Comparison of ENCODE assay signal across 26 cellular contexts in the genomic region with DNA sequence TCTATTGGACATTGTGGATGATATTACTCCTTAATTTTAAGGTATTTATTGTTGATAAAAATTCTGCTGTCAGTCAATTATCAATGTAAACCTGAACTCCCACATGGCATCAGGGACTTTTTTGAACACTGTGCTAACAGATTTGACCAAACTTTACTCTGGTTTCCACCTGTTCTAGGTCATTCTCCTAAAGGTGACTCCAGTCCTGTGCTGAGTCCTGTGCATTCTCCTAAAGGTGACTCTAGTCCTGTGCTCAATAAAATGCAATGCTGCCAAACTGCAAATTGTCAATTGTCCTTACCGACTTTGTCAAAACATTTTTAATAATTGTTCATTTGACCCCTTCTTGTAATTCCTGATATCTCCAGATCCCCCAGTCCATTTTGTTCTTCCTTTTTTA.
DNase-seq lines count a peak whose midpoint lies in the region; ATAC-seq, FAIRE-seq and TF ChIP-seq lines count a peak whose summit lies in the region.
"Had no signal": no experiment of that assay in that cellular context is flagged by ENCODE, and none has a peak within 500 bp of the region (broad histone marks: within the 10 kb centered on the region; RNA-seq: fewer than 3 reads in every experiment).

No MANE protein-coding gene starts in this region.

- H3K23ac ChIP-seq in H1 (ENCODE audit: insufficient read length) (no peak overlapping the region), mesendoderm (ENCODE audit: low read length) (no peak overlapping the region)

- no peaks in the 10 kb centered on the region for H4K20me1 ChIP-seq in GM23338 (replicated peaks; ENCODE audit: insufficient read depth)
- no peaks in the 10 kb centered on the region for H4K20me1 ChIP-seq in H1 (replicated peaks in 1 of 2; ENCODE audit: control insufficient read depth in 1 of 2, insufficient read depth in 2 of 2, low read length in 2 of 2)
- H4K20me1 ChIP-seq: BLaER1 treated with 17β-estradiol and CSF1 and Interleukin-3, amounts not matched to agents 10 nM and 100 nM had no signal

- H3K27me3 ChIP-seq in GM23338 (ENCODE audit: insufficient read depth) (no peaks in the 10 kb centered on the region), HUES64 (ENCODE audit: insufficient read depth, low read length) (no peaks in the 10 kb centered on the region), H1 (replicated peaks in 1 of 4; ENCODE audit: control insufficient read depth in 3 of 4, extremely low read depth in 1 of 4, insufficient read depth in 3 of 4, low read length in 3 of 4) (no peaks in the 10 kb centered on the region), mesendoderm (ENCODE audit: insufficient read depth, low read length, poor library complexity) (no peaks in the 10 kb centered on the region)
- H3K27me3 ChIP-seq: BLaER1 treated with 17β-estradiol and CSF1 and Interleukin-3, amounts not matched to agents 10 nM and 100 nM had no signal

- 0 out of 3 replicates have a peak overlapping the region, but pooled peaks have one; percentile 3 for H3K4me3 Mint-ChIP-seq in GM23338
- H3K4me3 Mint-ChIP-seq in stimulated activated effector memory CD8-positive, alpha-beta T cell treated with anti-CD3 and anti-CD28 coated beads, Interleukin-12 subunit alpha, Interleukin-12 subunit beta, amount 100 ng/mL, for 72 hours, result no peak overlapping the region
- H3K4me3 Mint-ChIP-seq: B cell; CD4-positive, alpha-beta T cell; CD8-positive, alpha-beta T cell had no signal

- H3K9me3 ChIP-seq in HUES64 (ENCODE audit: insufficient read depth, low read depth, low read length), result no peaks in the 10 kb centered on the region
- H3K9me3 ChIP-seq in H1 (ENCODE audit: insufficient read depth in 2 of 2, low read depth in 1 of 2, low read length in 1 of 2), result no peaks in the 10 kb centered on the region
- H3K9me3 ChIP-seq: A549; BLaER1 treated with 17β-estradiol and CSF1 and Interleukin-3, amounts not matched to agents 10 nM and 100 nM had no signal

- no peak overlapping the region for H4K91ac ChIP-seq in H1 (replicated peaks; ENCODE audit: insufficient read length, low read length)

- H2BK120ac ChIP-seq in H1 (replicated peaks; ENCODE audit: low read depth, low read length) (no peak overlapping the region), mesendoderm (ENCODE audit: low read depth, low read length) (no peak overlapping the region)

- H3K4me3 ChIP-seq in GM23338 (no peak overlapping the region), HUES64 (ENCODE audit: low read length) (no peak overlapping the region), H1 (ENCODE audit: extremely low read depth in 1 of 4, insufficient read depth in 2 of 4, low read depth in 3 of 4, low read length in 4 of 4) (no peak overlapping the region), mesendoderm (ENCODE audit: low read length) (no peak overlapping the region)
- H3K4me3 ChIP-seq: A549; BLaER1 treated with 17β-estradiol and CSF1 and Interleukin-3, amounts not matched to agents 10 nM and 100 nM; GM12878 had no signal

- H3K36me3 Mint-ChIP-seq in GM23338 (ENCODE audit: low read depth), result peaks cover 71% of the 10 kb centered on the region
- H3K36me3 Mint-ChIP-seq in stimulated activated effector memory CD8-positive, alpha-beta T cell treated with anti-CD3 and anti-CD28 coated beads, Interleukin-12 subunit alpha, Interleukin-12 subunit beta, amount 100 ng/mL, for 72 hours, result no peaks in the 10 kb centered on the region
- H3K36me3 Mint-ChIP-seq: CD8-positive, alpha-beta T cell had no signal

- H2BK12ac ChIP-seq in H1 (ENCODE audit: low read depth, low read length), result no peak overlapping the region

- TF ChIP-seq EP300 in H1 (IDR thresholded peaks at IDR 0.05; ENCODE audit: borderline replicate concordance in 1 of 2, low read depth in 2 of 2, low read length in 2 of 2), result no peak

- peak; percentile 13; the same call in 2 of the 3 replicates for ATAC-seq in GM23338
- ATAC-seq in stimulated activated effector memory CD8-positive, alpha-beta T cell treated with anti-CD3 and anti-CD28 coated beads, Interleukin-12 subunit alpha, Interleukin-12 subunit beta, amount 100 ng/mL, for 72 hours, result no peak
- ATAC-seq: A549; CD8-positive, alpha-beta T cell; GM12878 had no signal

- TF ChIP-seq RAD21 in H1 (IDR thresholded peaks at IDR 0.05 in 1 of 2, conservative IDR thresholded peaks at IDR 0.05 in 1 of 2; ENCODE audit: low read depth in 2 of 2, low read length in 2 of 2), result no peak

- peak overlapping the region; percentile 74; the same call in 1 of the 2 replicates for H3K27ac Mint-ChIP-seq in GM23338
- H3K27ac Mint-ChIP-seq in stimulated activated effector memory CD8-positive, alpha-beta T cell treated with anti-CD3 and anti-CD28 coated beads, Interleukin-12 subunit alpha, Interleukin-12 subunit beta, amount 100 ng/mL, for 72 hours, result no peak overlapping the region
- H3K27ac Mint-ChIP-seq: B cell; CD4-positive, alpha-beta T cell; CD8-positive, alpha-beta T cell had no signal

- H2AK5ac ChIP-seq in H1 (ENCODE audit: low read depth, low read length), result no peak overlapping the region
- H2AK5ac ChIP-seq in mesendoderm (ENCODE audit: low read length), result no peak overlapping the region

- no peaks in the 10 kb centered on the region for H3K9me2 ChIP-seq in GM23338 (ENCODE audit: insufficient read depth)

- H2BK15ac ChIP-seq in H1 (ENCODE audit: low read length) (no peak overlapping the region), mesendoderm (replicated peaks; ENCODE audit: low read depth) (no peak overlapping the region)

- peaks cover 25% of the 10 kb centered on the region for H3F3A ChIP-seq in GM23338 (replicated peaks; ENCODE audit: low read depth)

- no peak overlapping the region for H4K8ac ChIP-seq in H1 (ENCODE audit: extremely low read depth, insufficient read depth, low read length)
- H4K8ac ChIP-seq in mesendoderm (ENCODE audit: low read depth, low read length), result no peak overlapping the region

- H3K4ac ChIP-seq in H1 (replicated peaks; ENCODE audit: insufficient read length, low read depth, low read length) (no peak overlapping the region), mesendoderm (ENCODE audit: low read depth, low read length) (no peak overlapping the region)

- peaks cover 22% of the 10 kb centered on the region for H3K27me3 Mint-ChIP-seq in GM23338 (ENCODE audit: insufficient read depth, low read depth, poor library complexity)
- H3K27me3 Mint-ChIP-seq: B cell; CD4-positive, alpha-beta T cell had no signal

- H3K56ac ChIP-seq in H1 (replicated peaks; ENCODE audit: insufficient read length, low read depth, low read length) (no peak overlapping the region), mesendoderm (ENCODE audit: low read length) (no peak overlapping the region)

- H3K79me1 ChIP-seq in H1 (ENCODE audit: low read depth, low read length) (no peaks in the 10 kb centered on the region), mesendoderm (ENCODE audit: low read length) (no peaks in the 10 kb centered on the region)

- no peak for FAIRE-seq in H1 (lab: Jason Lieb, UNC)
- FAIRE-seq: A549, GM12878, GM12892, GM18507 had no signal

- H3K36me3 ChIP-seq in GM23338 (ENCODE audit: insufficient read depth) (peaks cover 13% of the 10 kb centered on the region), HUES64 (ENCODE audit: insufficient read depth, low read length) (peaks cover 53% of the 10 kb centered on the region), H1 (ENCODE audit: control insufficient read depth in 2 of 4, insufficient read depth in 4 of 4, low read length in 3 of 4) (peaks cover 0 to 47% (median 17%) of the 10 kb centered on the region in 4 experiments; a peak in 4 of 8 replicates), mesendoderm (ENCODE audit: control insufficient read depth, insufficient read depth, low read length) (no peaks in the 10 kb centered on the region)
- H3K36me3 ChIP-seq: BLaER1 treated with 17β-estradiol and CSF1 and Interleukin-3, amounts not matched to agents 10 nM and 100 nM had no signal

- H3K79me2 ChIP-seq in GM23338 (replicated peaks; ENCODE audit: insufficient read depth), result 0 out of 2 replicates have a peak, but pooled peaks cover 5% of the 10 kb centered on the region
- H3K79me2 ChIP-seq in H1 (ENCODE audit: control insufficient read depth in 1 of 2, insufficient read depth in 2 of 2, low read length in 2 of 2), result no peaks in the 10 kb centered on the region
- no peaks in the 10 kb centered on the region for H3K79me2 ChIP-seq in mesendoderm (ENCODE audit: control insufficient read depth, insufficient read depth, low read length)

- CTCF ChIA-PET in H1 (lab: Charles Lee; ENCODE audit: partially characterized antibody), result interaction anchor here (1.2 kb wide), 1 partner anchor 159 kb away, joined by 3 read pairs; no protein-coding TSS in a partner anchor

- DNase-seq in GM23338 (ENCODE audit: low spot score) (no peak), H1 (ENCODE audit: low read depth in 1 of 2, low spot score in 2 of 2) (no peak), mesendoderm (no peak), NCI-H524 (lab: John Stamatoyannopoulos, UW) (no peak), NCI-H1436 treated with DMSO at 0.1 percent for 48 hours (lab: John Stamatoyannopoulos, UW) (no peak)
- no peak for DNase-seq in stimulated activated effector memory CD8-positive, alpha-beta T cell treated with anti-CD3 and anti-CD28 coated beads, Interleukin-12 subunit alpha, Interleukin-12 subunit beta, amount 100 ng/mL, for 72 hours (ENCODE audit: low spot score in 2 of 2)
- DNase-seq: AML-193; CD4-positive, alpha-beta T cell; CD8-positive, alpha-beta T cell; COR-L47; DMS 273 treated with DMSO at 0.1 percent for 48 hours; DMS153; DMS53; DMS79; DND-41; EL; GDM1 had no signal

- H2BK5ac ChIP-seq in H1 (ENCODE audit: low read depth, low read length) (no peak overlapping the region), mesendoderm (ENCODE audit: low read length) (no peak overlapping the region)

- POLR2A ChIA-PET in H1 (lab: Charles Lee; ENCODE audit: partially characterized antibody), result interaction anchor here (0.6 to 2.2 kb wide), 9 partner anchors 9 to 227 kb away, joined by 3 to 12 read pairs (median 4); no protein-coding TSS in a partner anchor

- WGBS in HUES64, result 95% methylated on average over 1 of the region's 1 CpG
- 91% methylated on average over 1 of the region's 1 CpG; no CpG with 5 or more reads in 1 of the 2 experiments for WGBS in H1 (ENCODE audit: extremely low coverage in 1 of 2, insufficient coverage in 1 of 2, insufficient read length in 1 of 2, insufficient replicate concordance in 2 of 2, low coverage in 1 of 2, low lambda C conversion rate in 2 of 2, missing lambda C conversion rate in 1 of 2), 2 experiments
- WGBS in mesendoderm (ENCODE audit: extremely low coverage, insufficient coverage, low lambda C conversion rate), result no CpG with 5 or more reads among the region's 1 CpG

- H3K4me1 ChIP-seq in GM23338 (ENCODE audit: insufficient read depth), result peaks cover 10% of the 10 kb centered on the region
- peaks cover 18% of the 10 kb centered on the region for H3K4me1 ChIP-seq in HUES64 (ENCODE audit: insufficient read depth, low read length)
- H3K4me1 ChIP-seq in H1 (replicated peaks in 1 of 4; ENCODE audit: control insufficient read depth in 3 of 4, insufficient read depth in 4 of 4, low read length in 3 of 4), result no peaks in the 10 kb centered on the region
- peaks cover 3% of the 10 kb centered on the region for H3K4me1 ChIP-seq in mesendoderm (ENCODE audit: control insufficient read depth, low read depth, low read length)
- H3K4me1 ChIP-seq: A549; BLaER1 treated with 17β-estradiol and CSF1 and Interleukin-3, amounts not matched to agents 10 nM and 100 nM had no signal

- peaks cover 42% of the 10 kb centered on the region for H3K4me1 Mint-ChIP-seq in GM23338
- H3K4me1 Mint-ChIP-seq in stimulated activated effector memory CD8-positive, alpha-beta T cell treated with anti-CD3 and anti-CD28 coated beads, Interleukin-12 subunit alpha, Interleukin-12 subunit beta, amount 100 ng/mL, for 72 hours, result no peaks in the 10 kb centered on the region
- H3K4me1 Mint-ChIP-seq: B cell had no signal

- H3K9ac ChIP-seq in HUES64 (ENCODE audit: low read depth, low read length) (no peak overlapping the region), H1 (replicated peaks in 1 of 4; ENCODE audit: extremely low read depth in 1 of 4, low read depth in 3 of 4, low read length in 3 of 4) (no peak overlapping the region; a peak in 2 of 7 replicates), mesendoderm (ENCODE audit: low read length) (no peak overlapping the region)
- H3K9ac ChIP-seq: BLaER1 treated with 17β-estradiol and CSF1 and Interleukin-3, amounts not matched to agents 10 nM and 100 nM had no signal

- H3K9me3 Mint-ChIP-seq in GM23338, result peaks cover 3% of the 10 kb centered on the region; the same call in 2 of the 3 replicates
- peaks cover 22% of the 10 kb centered on the region for H3K9me3 Mint-ChIP-seq in stimulated activated effector memory CD8-positive, alpha-beta T cell treated with anti-CD3 and anti-CD28 coated beads, Interleukin-12 subunit alpha, Interleukin-12 subunit beta, amount 100 ng/mL, for 72 hours

- no peak overlapping the region for H3K4me2 ChIP-seq in GM23338
- H3K4me2 ChIP-seq in H1 (ENCODE audit: insufficient read depth in 1 of 2, low read depth in 2 of 2, low read length in 2 of 2), result no peak overlapping the region
- no peak overlapping the region for H3K4me2 ChIP-seq in mesendoderm (ENCODE audit: low read length)
- H3K4me2 ChIP-seq: A549; BLaER1 treated with 17β-estradiol and CSF1 and Interleukin-3, amounts not matched to agents 10 nM and 100 nM had no signal

- no peaks in the 10 kb centered on the region for H3K23me2 ChIP-seq in H1 (ENCODE audit: low read depth, low read length)

- H3K18ac ChIP-seq in H1 (ENCODE audit: extremely low read depth, low read length), result no peak overlapping the region
- H3K18ac ChIP-seq in mesendoderm (ENCODE audit: low read length), result peak overlapping the region; percentile 75

- H3K14ac ChIP-seq in H1 (ENCODE audit: insufficient read length), result no peak overlapping the region

- H2AFZ ChIP-seq in GM23338 (no peak overlapping the region), H1 (ENCODE audit: low read length) (no peak overlapping the region)

- peak; percentile 65 to 83 for TF ChIP-seq POLR2A in H1 (IDR thresholded peaks at IDR 0.05; ENCODE audit: control extremely low read depth in 1 of 2, low read depth in 2 of 2, low read length in 2 of 2)

- H3K27ac ChIP-seq in GM23338 (ENCODE audit: low read depth), result peak overlapping the region; percentile 99
- H3K27ac ChIP-seq in HUES64 (ENCODE audit: low read depth, low read length), result peak overlapping the region; percentile 89; the same call in 1 of the 2 replicates
- H3K27ac ChIP-seq in H1 (ENCODE audit: low read depth, low read length), result no peak overlapping the region
- H3K27ac ChIP-seq in mesendoderm (ENCODE audit: low read depth, low read length), result no peak overlapping the region
- H3K27ac ChIP-seq: 22Rv1; A549; BLaER1 treated with 17β-estradiol and CSF1 and Interleukin-3, amounts not matched to agents 10 nM and 100 nM; C4-2B had no signal

- H2BK20ac ChIP-seq in H1 (ENCODE audit: low read length), result no peak overlapping the region

- TF ChIP-seq CTCF in GM23338 (conservative IDR thresholded peaks at IDR 0.05; ENCODE audit: low read depth in 2 of 2) (no peak), H1 (IDR thresholded peaks at IDR 0.05; ENCODE audit: control extremely low read depth in 1 of 3, insufficient read depth in 1 of 3, low read depth in 1 of 3, low read length in 3 of 3) (no peak)

- H4K5ac ChIP-seq in H1 (ENCODE audit: insufficient read length, low read depth, low read length) (no peak overlapping the region), mesendoderm (ENCODE audit: low read length) (no peak overlapping the region)

Comparison
In these comparisons a context has a peak if more than half of its experiments do, and no peak if none do; other contexts are left out.
1. H3K27ac ChIP-seq: peak in GM23338 (single experiment) and HUES64 (single experiment); none in H1 (single experiment) and mesendoderm (single experiment).